In genomic region chr11:112504056-112504455, GRCh38 we compare ENCODE assay signal across 20 cellular contexts.
A peak's percentile ranks its signal among the peaks of the same experiment; 100 is the strongest.
DNase-seq lines count a peak whose midpoint lies in the region; ATAC-seq lines count a peak whose summit lies in the region.
"Had no signal": no experiment of that assay in that cellular context is flagged by ENCODE, and none has a peak within 500 bp of the region (broad histone marks: within the 10 kb centered on the region; RNA-seq: fewer than 3 reads in every experiment).

No MANE protein-coding gene starts in this region.

- no peak overlapping the region for H3K4me2 ChIP-seq in mesenchymal stem cell (ENCODE audit: low read length, poor library complexity, severe bottlenecking)
- H3K4me2 ChIP-seq: A549, BLaER1 had no signal

- no peak overlapping the region for H3K27ac ChIP-seq in mesenchymal stem cell (ENCODE audit: low read length, poor library complexity, severe bottlenecking)
- H3K27ac ChIP-seq: A549, BLaER1 had no signal

- H4K91ac ChIP-seq in mesenchymal stem cell (ENCODE audit: low read length) = no peak overlapping the region

- no peaks in the 10 kb centered on the region for H3K27me3 ChIP-seq in mesenchymal stem cell (ENCODE audit: control insufficient read depth in 1 of 2, insufficient read depth in 1 of 2, low read length in 2 of 2)
- no peaks in the 10 kb centered on the region for H3K27me3 ChIP-seq in MG63
- H3K27me3 ChIP-seq: BLaER1 had no signal

- H3K36me3 ChIP-seq in mesenchymal stem cell (ENCODE audit: control insufficient read depth in 1 of 2, insufficient read depth in 2 of 2, low read depth in 1 of 2, low read length in 2 of 2) (no peaks in the 10 kb centered on the region), MG63 (no peaks in the 10 kb centered on the region)
- H3K36me3 ChIP-seq: BLaER1 had no signal

- H3K9me3 ChIP-seq in mesenchymal stem cell (ENCODE audit: control insufficient read depth, low read length) = no peaks in the 10 kb centered on the region
- no peaks in the 10 kb centered on the region for H3K9me3 ChIP-seq in MG63
- H3K9me3 ChIP-seq: A549, BLaER1 had no signal

- no peak overlapping the region for H4K8ac ChIP-seq in mesenchymal stem cell (ENCODE audit: low read length)

- no peak overlapping the region for H2AFZ ChIP-seq in mesenchymal stem cell (ENCODE audit: low read depth, low read length)

- DNase-seq in EH (ENCODE audit: low read depth) = peak; percentile 54
- peak; percentile 28 for DNase-seq in HS-5 (ENCODE audit: low read depth)
- peak; percentile 33 for DNase-seq in amniotic epithelial cell (ENCODE audit: low read depth)
- DNase-seq in mesenchymal stem cell = peak; percentile 13
- DNase-seq in MG63 = no peak
- no peak for DNase-seq in islet precursor cell
- no peak for DNase-seq in T-helper 2 cell
- DNase-seq: CD4-positive, alpha-beta memory T cell; DND-41; GF-D8; NCI-H1417; NCI-H187; NCI-H2107; NCI-H510A; NCI-H748 treated with DMSO at 0.1 percent for 48 hours; T-helper 1 cell had no signal

- H2BK5ac ChIP-seq in mesenchymal stem cell (ENCODE audit: low read depth, low read length, poor library complexity, severe bottlenecking) = no peak overlapping the region

- no peak for ATAC-seq in GM21737 (IDR thresholded peaks at IDR 0.05; ENCODE audit: unreplicated experiment)
- ATAC-seq: A549, Panc1 had no signal

- no peak overlapping the region for H3K18ac ChIP-seq in mesenchymal stem cell (ENCODE audit: low read depth in 1 of 2, low read length in 2 of 2)

- no peaks in the 10 kb centered on the region for H3K79me1 ChIP-seq in mesenchymal stem cell (replicated peaks; ENCODE audit: low read length, poor library complexity, severe bottlenecking)

- no peak overlapping the region for H3K23ac ChIP-seq in mesenchymal stem cell (ENCODE audit: low read length in 2 of 2)

- no peak overlapping the region for H3K4ac ChIP-seq in mesenchymal stem cell (ENCODE audit: low read depth in 1 of 2, low read length in 2 of 2)

- no peaks in the 10 kb centered on the region for H3K4me1 ChIP-seq in mesenchymal stem cell (ENCODE audit: control insufficient read depth, insufficient read depth, low read depth, low read length)
- H3K4me1 ChIP-seq: A549, BLaER1 had no signal

- 93% methylated on average over 1 of the region's 1 CpG for WGBS in mesenchymal stem cell

- no peak overlapping the region for H3K4me3 ChIP-seq in mesenchymal stem cell (ENCODE audit: insufficient read depth in 1 of 2, low read depth in 1 of 2, low read length in 2 of 2)
- no peak overlapping the region for H3K4me3 ChIP-seq in MG63
- H3K4me3 ChIP-seq: A549, BLaER1 had no signal

- no peak overlapping the region for H3K14ac ChIP-seq in mesenchymal stem cell (ENCODE audit: low read length in 2 of 2)

- no peak overlapping the region for H2BK15ac ChIP-seq in mesenchymal stem cell (ENCODE audit: low read depth, poor library complexity, severe bottlenecking)

- no peak overlapping the region for H3K9ac ChIP-seq in mesenchymal stem cell (ENCODE audit: low read length)
- H3K9ac ChIP-seq: BLaER1 had no signal

- no peak overlapping the region for H2BK120ac ChIP-seq in mesenchymal stem cell (ENCODE audit: low read depth, low read length)

- H2AK5ac ChIP-seq in mesenchymal stem cell (ENCODE audit: low read length, severe bottlenecking) = no peak overlapping the region

- H2BK12ac ChIP-seq in mesenchymal stem cell (ENCODE audit: low read length in 2 of 2) = no peak overlapping the region

Comparison
In these comparisons a context has a peak if more than half of its experiments do, and no peak if none do; other contexts are left out.
1. DNase-seq: peak in EH (single experiment), HS-5 (single experiment), amniotic epithelial cell (single experiment) and mesenchymal stem cell (single experiment); none in MG63 (single experiment), islet precursor cell (single experiment) and T-helper 2 cell (0 of 5).